Comparison of ENCODE assay signal across 6 cellular contexts in the genomic region with DNA sequence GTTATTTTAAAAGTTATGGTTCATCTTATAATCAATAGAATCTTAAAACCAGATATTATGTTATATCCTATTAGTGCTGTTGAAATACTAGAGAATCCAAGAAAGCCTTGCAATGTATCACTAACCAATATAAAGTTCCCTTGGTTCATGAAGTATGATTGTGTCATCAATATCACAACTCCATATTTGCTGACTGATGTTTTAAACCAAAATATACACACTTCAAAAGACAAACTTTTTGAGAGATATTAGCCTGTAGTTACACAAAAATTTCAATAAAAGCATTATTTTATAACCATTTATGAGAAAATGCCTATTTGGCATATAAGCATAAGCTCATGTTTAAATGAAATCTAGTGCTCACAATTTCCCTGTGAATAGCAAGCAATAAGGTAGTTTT.
"Had no signal": no experiment of that assay in that cellular context is flagged by ENCODE, and none has a peak within 500 bp of the region (broad histone marks: within the 10 kb centered on the region; RNA-seq: fewer than 3 reads in every experiment).

No MANE protein-coding gene starts in this region.

- H3K27ac ChIP-seq: HL-60, KMS-11 had no signal

- H3K4me2 ChIP-seq: KMS-11 had no signal

- H3K9ac ChIP-seq: KMS-11 had no signal

- FAIRE-seq: HTR-8/SVneo had no signal

- DNase-seq: Karpas-422, KBM-7, KG1 had no signal
